15 cellular contexts compared by ENCODE assay signal in genomic region chr9:89095755-89096154, GRCh38.
A peak's percentile ranks its signal among the peaks of the same experiment; 100 is the strongest.
DNase-seq lines count a peak whose midpoint lies in the region; ATAC-seq and TF ChIP-seq lines count a peak whose summit lies in the region.
"Had no signal": no experiment of that assay in that cellular context is flagged by ENCODE, and none has a peak within 500 bp of the region (broad histone marks: within the 10 kb centered on the region; RNA-seq: fewer than 3 reads in every experiment).

No MANE protein-coding gene starts in this region.

- peak in 1 of 3 donors; percentile 51 for DNase-seq in right cardiac atrium
- no peak for DNase-seq in cardiac septum (ENCODE audit: low spot score)
- DNase-seq in glutamatergic neuron, result no peak
- peak in 8 of 10 donors; percentile 18 to 90 (median 56) for DNase-seq in posterior cingulate gyrus
- DNase-seq in CD8-positive, alpha-beta T cell, result no peak
- DNase-seq in DMS153 (lab: John Stamatoyannopoulos, UW), result no peak
- DNase-seq in activated gamma-delta T cell treated with Interleukin-2 at 50 U/mL for 16 hours, result no peak
- DNase-seq: C1 segment of cervical spinal cord, DMS53, NCI-H146, NCI-H2081 treated with DMSO at 0.1 percent for 48 hours, NCI-H524, Peyer's patch, SIG-M5 had no signal

- H3K27ac Mint-ChIP-seq in glutamatergic neuron (ENCODE audit: unreplicated experiment), result no peak overlapping the region
- H3K27ac Mint-ChIP-seq in CD8-positive, alpha-beta T cell, result no peak overlapping the region

- peaks cover 7% of the 10 kb centered on the region for H3K4me1 Mint-ChIP-seq in glutamatergic neuron (ENCODE audit: low read depth, unreplicated experiment)
- H3K4me1 Mint-ChIP-seq in CD8-positive, alpha-beta T cell (ENCODE audit: low read depth), result no peaks in the 10 kb centered on the region

- H3K4me1 ChIP-seq in right cardiac atrium (ENCODE audit: control insufficient read depth, insufficient read depth, low read length), result no peaks in the 10 kb centered on the region
- H3K4me1 ChIP-seq in CD8-positive, alpha-beta T cell (ENCODE audit: insufficient read depth, low read length), result no peaks in the 10 kb centered on the region
- H3K4me1 ChIP-seq: Peyer's patch had no signal

- POLR2A ChIA-PET in CD8-positive, alpha-beta T cell (lab: Charles Lee), result no interaction called here

- no peaks in the 10 kb centered on the region for H3K9me3 Mint-ChIP-seq in glutamatergic neuron (ENCODE audit: unreplicated experiment)
- no peaks in the 10 kb centered on the region for H3K9me3 Mint-ChIP-seq in CD8-positive, alpha-beta T cell

- ATAC-seq in right cardiac atrium (peak; percentile 47 to 70), GM21423 (IDR thresholded peaks at IDR 0.05; ENCODE audit: unreplicated experiment) (no peak)
- no peak for ATAC-seq in CD8-positive, alpha-beta T cell

- no peak overlapping the region for H3K4me3 ChIP-seq in right cardiac atrium (ENCODE audit: low read length)
- no peak overlapping the region for H3K4me3 ChIP-seq in CD8-positive, alpha-beta T cell (ENCODE audit: low read depth, low read length)
- H3K4me3 ChIP-seq: Peyer's patch had no signal

- no peak for TF ChIP-seq CTCF in glutamatergic neuron (IDR thresholded peaks at IDR 0.05; ENCODE audit: partially characterized antibody, unreplicated experiment)
- TF ChIP-seq CTCF in CD8-positive, alpha-beta T cell (IDR thresholded peaks at IDR 0.05), result no peak

- CTCF ChIA-PET in CD8-positive, alpha-beta T cell (lab: Charles Lee), result no interaction called here

- H3K27me3 ChIP-seq in right cardiac atrium (ENCODE audit: control insufficient read depth, insufficient read depth), result no peaks in the 10 kb centered on the region
- no peaks in the 10 kb centered on the region for H3K27me3 ChIP-seq in CD8-positive, alpha-beta T cell (ENCODE audit: insufficient read depth, low read length)
- H3K27me3 ChIP-seq: Peyer's patch had no signal

- WGBS in right cardiac atrium, result 51% methylated on average over 8 of the region's 8 CpGs

- peak overlapping the region; percentile 17 for H3K27ac ChIP-seq in right cardiac atrium (ENCODE audit: low read length)
- H3K27ac ChIP-seq in CD8-positive, alpha-beta T cell (ENCODE audit: low read depth, low read length), result no peak overlapping the region
- H3K27ac ChIP-seq: Peyer's patch had no signal

- peak overlapping the region; percentile 8 for H3K4me3 Mint-ChIP-seq in glutamatergic neuron (ENCODE audit: unreplicated experiment)
- no peak overlapping the region for H3K4me3 Mint-ChIP-seq in CD8-positive, alpha-beta T cell

- H3K36me3 ChIP-seq in CD8-positive, alpha-beta T cell (ENCODE audit: insufficient read depth, low read length), result no peaks in the 10 kb centered on the region
- H3K36me3 ChIP-seq: Peyer's patch had no signal

- no peaks in the 10 kb centered on the region for H3K36me3 Mint-ChIP-seq in glutamatergic neuron (ENCODE audit: unreplicated experiment)
- H3K36me3 Mint-ChIP-seq in CD8-positive, alpha-beta T cell, result no peaks in the 10 kb centered on the region

- intact Hi-C loops in right cardiac atrium (cut with DNase I) (no loop called here), cardiac septum (cut with DNase I) (no loop called here), posterior cingulate gyrus (cut with DNase I) (no loop called here)
- intact Hi-C loops in CD8-positive, alpha-beta T cell (cut with DNase I, micrococcal nuclease), result no loop called here

- no peaks in the 10 kb centered on the region for H3K27me3 Mint-ChIP-seq in glutamatergic neuron (ENCODE audit: unreplicated experiment)
- peaks cover 9% of the 10 kb centered on the region for H3K27me3 Mint-ChIP-seq in CD8-positive, alpha-beta T cell (ENCODE audit: low read depth)

- H3K9me3 ChIP-seq in right cardiac atrium (ENCODE audit: control insufficient read depth, low read length), result no peaks in the 10 kb centered on the region
- no peaks in the 10 kb centered on the region for H3K9me3 ChIP-seq in CD8-positive, alpha-beta T cell (ENCODE audit: low read length)
- H3K9me3 ChIP-seq: Peyer's patch had no signal

Comparison
In these comparisons a context has a peak if more than half of its experiments do, and no peak if none do; other contexts are left out.
1. ATAC-seq: peak in right cardiac atrium (2 of 2); none in CD8-positive, alpha-beta T cell (single experiment) and GM21423 (single experiment).
2. DNase-seq: peak in posterior cingulate gyrus (8 of 10); none in cardiac septum (single experiment), glutamatergic neuron (single experiment), CD8-positive, alpha-beta T cell (0 of 7), DMS153 (single experiment) and activated gamma-delta T cell treated with Interleukin-2 at 50 U/mL for 16 hours (single experiment).